10 cellular contexts compared by ENCODE assay signal in genomic region chr3:50050361-50050760, GRCh38. TPM values are rescaled to one million over a fixed set of nuclear protein-coding genes. Genes with fewer than 3 reads are reported as not detected.
A peak's percentile ranks its signal among the peaks of the same experiment; 100 is the strongest.
DNase-seq lines count a peak whose midpoint lies in the region; ATAC-seq, FAIRE-seq and TF ChIP-seq lines count a peak whose summit lies in the region.
"Had no signal": no experiment of that assay in that cellular context is flagged by ENCODE, and none has a peak within 500 bp of the region (broad histone marks: within the 10 kb centered on the region; RNA-seq: fewer than 3 reads in every experiment).

No MANE protein-coding gene starts in this region.

- TF ChIP-seq CTCF in A549 (IDR thresholded peaks at IDR 0.05) (no peak), GM23338 (conservative IDR thresholded peaks at IDR 0.05; ENCODE audit: low read depth in 2 of 2) (no peak), RWPE1 (conservative IDR thresholded peaks at IDR 0.05; ENCODE audit: low read depth) (no peak)

- no peaks in the 10 kb centered on the region for H3K79me2 ChIP-seq in GM23338 (replicated peaks; ENCODE audit: insufficient read depth)

- H3K9me2 ChIP-seq in GM23338 (ENCODE audit: insufficient read depth) = no peaks in the 10 kb centered on the region

- no peaks in the 10 kb centered on the region for H3K9me3 Mint-ChIP-seq in GM23338
- no peaks in the 10 kb centered on the region for H3K9me3 Mint-ChIP-seq in T-cell
- H3K9me3 Mint-ChIP-seq: activated T-cell treated with anti-CD3 and anti-CD28 coated beads, Interleukin-2, amount 50 U/mL, for 72 hours had no signal

- no peak for ATAC-seq in A549
- ATAC-seq in GM23338 = no peak
- no peak for ATAC-seq in HG03342 (IDR thresholded peaks at IDR 0.05; ENCODE audit: unreplicated experiment)
- no peak for ATAC-seq in T-cell (replicated peaks in 1 of 4)
- ATAC-seq: activated T-cell treated with anti-CD3 and anti-CD28 coated beads, Interleukin-2, amount 50 U/mL, for 72 hours had no signal

- POLR2A ChIA-PET in A549 (lab: Yijun Ruan, JAX) = no interaction called here
- POLR2A ChIA-PET in T-cell (lab: Charles Lee) = interaction anchor here in 1 of 2 donors (0.6 kb wide), 1 partner anchor 24 kb away, joined by 4 read pairs; no protein-coding TSS in a partner anchor
- POLR2A ChIA-PET in RWPE1 (lab: Yijun Ruan, JAX; ENCODE audit: low non-redundant PET) = no interaction called here

- H3K4me1 Mint-ChIP-seq in GM23338 (no peaks in the 10 kb centered on the region), T-cell (no peaks in the 10 kb centered on the region)

- no peak for TF ChIP-seq EP300 in A549 (IDR thresholded peaks at IDR 0.05)

- H3K27me3 Mint-ChIP-seq in GM23338 (ENCODE audit: insufficient read depth, low read depth, poor library complexity) (peaks cover 4% of the 10 kb centered on the region), T-cell (no peaks in the 10 kb centered on the region)

- 0 out of 2 replicates have a peak, but pooled peaks cover 16% of the 10 kb centered on the region for H4K20me1 ChIP-seq in GM23338 (replicated peaks; ENCODE audit: insufficient read depth)

- no peak overlapping the region for H2AFZ ChIP-seq in GM23338

- no peak overlapping the region for H3K4me3 ChIP-seq in A549
- H3K4me3 ChIP-seq in GM23338 = no peak overlapping the region

- H3K36me3 Mint-ChIP-seq in GM23338 (ENCODE audit: low read depth) (peaks cover 30% of the 10 kb centered on the region), T-cell (peaks cover 44% of the 10 kb centered on the region)

- TF ChIP-seq POLR2A in A549 (IDR thresholded peaks at IDR 0.05; ENCODE audit: low read length) = no peak
- no peak for TF ChIP-seq POLR2A in H54 (IDR thresholded peaks at IDR 0.05; ENCODE audit: low read depth, low read length)

- H3K4me2 ChIP-seq in A549 (peak overlapping the region; percentile 40; the same call in 2 of the 3 replicates), GM23338 (no peak overlapping the region)

- H3K4me1 ChIP-seq in A549 (peaks cover 11% of the 10 kb centered on the region), GM23338 (ENCODE audit: insufficient read depth) (no peaks in the 10 kb centered on the region)

- CTCF ChIA-PET in A549 (lab: Yijun Ruan, JAX) = interaction anchor here (0.5 kb wide), 1 partner anchor 34 kb away, joined by 4 read pairs; no protein-coding TSS in a partner anchor
- CTCF ChIA-PET in T-cell (lab: Charles Lee) = no interaction called here
- CTCF ChIA-PET in RWPE1 (lab: Yijun Ruan, JAX) = no interaction called here

- H3K27ac Mint-ChIP-seq in GM23338 = peak overlapping the region; percentile 82; the same call in 1 of the 2 replicates
- no peak overlapping the region for H3K27ac Mint-ChIP-seq in T-cell
- H3K27ac Mint-ChIP-seq: activated T-cell treated with anti-CD3 and anti-CD28 coated beads, Interleukin-2, amount 50 U/mL, for 72 hours had no signal

- no peaks in the 10 kb centered on the region for H3K27me3 ChIP-seq in GM23338 (ENCODE audit: insufficient read depth)

- no peak for FAIRE-seq in A549 (lab: Jason Lieb, UNC)
- no peak for FAIRE-seq in H54 (lab: Jason Lieb, UNC)

- H3K36me3 ChIP-seq in GM23338 (ENCODE audit: insufficient read depth) = peaks cover 10% of the 10 kb centered on the region; the same call in 1 of the 2 replicates

- no peak for TF ChIP-seq RAD21 in A549 (conservative IDR thresholded peaks at IDR 0.05 in 1 of 2, IDR thresholded peaks at IDR 0.05 in 1 of 2)

- H3K4me3 Mint-ChIP-seq in GM23338 = no peak overlapping the region
- H3K4me3 Mint-ChIP-seq in T-cell = no peak overlapping the region
- H3K4me3 Mint-ChIP-seq: activated T-cell treated with anti-CD3 and anti-CD28 coated beads, Interleukin-2, amount 50 U/mL, for 72 hours had no signal

- H3F3A ChIP-seq in GM23338 (replicated peaks; ENCODE audit: low read depth) = 0 out of 2 replicates have a peak, but pooled peaks cover 8% of the 10 kb centered on the region

- DNase-seq in A549 (ENCODE audit: low read depth in 1 of 2, low spot score in 1 of 2) (no peak), GM23338 (ENCODE audit: low spot score) (no peak), SW480 (ENCODE audit: low spot score) (peak; percentile 25), fibroblast of the conjunctiva (ENCODE audit: low read depth) (peak; percentile 75), H54 (ENCODE audit: insufficient read length, low spot score) (no peak), T-cell (no peak), RWPE1 (ENCODE audit: low spot score) (no peak)
- DNase-seq: activated T-cell treated with anti-CD3 and anti-CD28 coated beads, Interleukin-2, amount 50 U/mL, for 72 hours had no signal

- H3K27ac ChIP-seq in A549 (peak overlapping the region; percentile 36 to 40; a peak in 2 of 6 replicates), GM23338 (ENCODE audit: low read depth) (no peak overlapping the region), RWPE1 (no peak overlapping the region)
- H3K27ac ChIP-seq: VCaP had no signal

- H3K9me3 ChIP-seq in A549 = no peaks in the 10 kb centered on the region

TF ChIP-seq in A549, 52 proteins besides CTCF, POLR2A, EP300 and RAD21:
- TF ChIP-seq RFX5 (IDR thresholded peaks at IDR 0.05) (no peak), MAFK (IDR thresholded peaks at IDR 0.05; ENCODE audit: partially characterized antibody) (peak; percentile 76), NFE2L2 (conservative IDR thresholded peaks at IDR 0.05; ENCODE audit: low read length) (peak; percentile 24; the same call in 1 of the 2 replicates), BCL3 (IDR thresholded peaks at IDR 0.05) (no peak)

TF ChIP-seq in GM23338, 12 proteins besides CTCF, POLR2A, EP300 and RAD21 (continues in another document):
- TF ChIP-seq ZNF462 (CRISPR knock-in tag; IDR thresholded peaks at IDR 0.05) (no peak), STAT1 (IDR thresholded peaks at IDR 0.05; ENCODE audit: unreplicated experiment) (no peak), POLR2AphosphoS5 (IDR thresholded peaks at IDR 0.05; ENCODE audit: low read depth) (no peak), JUNB (IDR thresholded peaks at IDR 0.05; ENCODE audit: unreplicated experiment) (no peak), ZNF331 (CRISPR knock-in tag; IDR thresholded peaks at IDR 0.05; ENCODE audit: low read depth) (no peak)

RNA-seq across cellular contexts. Expression of gene RBM5, which starts 38.4 kb away (rescaled TPM):
- polyA plus RNA-seq in A549 (2011; rRNA removed) (92.1 and 123 TPM in 2 replicates), A549 (2017; fragmentation: RNase III; extraction: RNeasy Plus Mini Kit Qiagen cat#74134 plus additional on column Dnase treatment) (66.3 to 87.3 TPM (median 78.9 TPM) in 3 replicates), GM23338 (2016; fragmentation: Nextera tagmentation; extraction: Ambion mirVana) (31.8 and 44.9 TPM in 2 replicates)
- polyA plus RNA-seq in A549 (2012; cell fraction: cytosol; rRNA removed) = 35.8 and 44.3 TPM in 2 replicates
- 89.1 and 137 TPM in 2 replicates for polyA plus RNA-seq in A549 (2012; cell fraction: nucleus; rRNA removed)
- 106 and 131 TPM in 2 replicates for polyA minus RNA-seq in A549 (2011; rRNA and poly(A)+ RNA removed)
- 111 and 130 TPM in 2 replicates for total RNA-seq in GM23338 (2014; rRNA removed; shearing (Covaris generic))
- total RNA-seq in T-cell = 100 to 1,000 TPM; 293 to 354 (median 316) TPM

Comparison
In these comparisons a context has a peak if more than half of its experiments do, and no peak if none do; other contexts are left out.
1. DNase-seq: peak in SW480 (single experiment) and fibroblast of the conjunctiva (single experiment); none in A549 (0 of 2), GM23338 (single experiment), H54 (single experiment), T-cell (0 of 34) and RWPE1 (single experiment).
2. H3K27ac ChIP-seq: peak in A549 (2 of 2); none in GM23338 (single experiment) and RWPE1 (single experiment).